ENCODE assay signal across 19 cellular contexts in the genomic region with DNA sequence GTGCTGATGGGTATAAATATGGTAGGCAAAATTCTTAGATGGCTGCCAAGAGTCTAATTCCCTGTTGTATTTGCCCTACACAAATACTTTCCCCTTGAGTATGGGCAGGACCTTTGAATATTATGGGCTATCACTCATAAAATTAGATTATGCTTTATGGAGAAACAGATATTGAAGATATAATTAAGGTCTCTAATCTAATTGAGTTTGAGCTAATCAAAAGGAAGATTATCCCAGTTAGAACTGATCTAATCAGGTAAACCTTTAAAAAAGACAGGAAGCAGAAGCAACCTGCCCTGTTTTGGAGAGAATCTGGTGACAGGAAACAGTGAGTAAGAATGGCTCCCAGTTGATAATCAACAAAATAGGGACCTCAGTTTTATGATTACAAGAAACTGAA.
DNase-seq lines count a peak whose midpoint lies in the region; ATAC-seq and TF ChIP-seq lines count a peak whose summit lies in the region.
"Had no signal": no experiment of that assay in that cellular context is flagged by ENCODE, and none has a peak within 500 bp of the region (broad histone marks: within the 10 kb centered on the region; RNA-seq: fewer than 3 reads in every experiment).

No MANE protein-coding gene starts in this region.

- H3K27me3 ChIP-seq in SU-DHL-6 (ENCODE audit: low read length): no peaks in the 10 kb centered on the region

- no peak overlapping the region for H3K4me2 ChIP-seq in SU-DHL-6 (ENCODE audit: low read depth, low read length, poor library complexity, severe bottlenecking)
- H3K4me2 ChIP-seq: A549 had no signal

- H3K9me3 Mint-ChIP-seq in activated CD4-positive, alpha-beta T cell treated with anti-CD3 and anti-CD28 coated beads for 36 hours (ENCODE audit: low read depth): peaks cover 4% of the 10 kb centered on the region

- no peaks in the 10 kb centered on the region for H3K9me3 ChIP-seq in SU-DHL-6 (ENCODE audit: insufficient read depth, low read length)
- H3K9me3 ChIP-seq: A549 had no signal

- no peaks in the 10 kb centered on the region for H3K79me2 ChIP-seq in SU-DHL-6 (ENCODE audit: insufficient read depth, low read length)

- CTCF ChIA-PET in activated CD4-positive, alpha-beta T cell treated with anti-CD3 and anti-CD28 coated beads for 36 hours (lab: Charles Lee): no interaction called here

- DNase-seq in NCI-H82 (lab: John Stamatoyannopoulos, UW) (peak; percentile 32), NCI-H82 treated with DMSO at 0.1 percent for 48 hours (lab: John Stamatoyannopoulos, UW; ENCODE audit: unreplicated experiment) (no peak), SK-N-DZ (ENCODE audit: low spot score) (peak; percentile 92)
- no peak for DNase-seq in activated CD4-positive, alpha-beta T cell treated with anti-CD3 and anti-CD28 coated beads for 36 hours
- DNase-seq: 8988T; C1 segment of cervical spinal cord; Calu3; CD4-positive, alpha-beta memory T cell; COR-L47; DMS153; DMS79 treated with DMSO at 0.1 percent for 48 hours; GF-D8; GM23248; H7; HCEC 1CT had no signal

- H3K4me1 Mint-ChIP-seq in activated CD4-positive, alpha-beta T cell treated with anti-CD3 and anti-CD28 coated beads for 36 hours: no peaks in the 10 kb centered on the region
- H3K4me1 Mint-ChIP-seq: CD4-positive, alpha-beta memory T cell had no signal

- POLR2A ChIA-PET in activated CD4-positive, alpha-beta T cell treated with anti-CD3 and anti-CD28 coated beads for 36 hours (lab: Charles Lee): no interaction called here

- peak overlapping the region; percentile 64 for H2AFZ ChIP-seq in SU-DHL-6 (ENCODE audit: low read depth, low read length, severe bottlenecking)
- H2AFZ ChIP-seq: GM23248 had no signal

- H3K27ac Mint-ChIP-seq in activated CD4-positive, alpha-beta T cell treated with anti-CD3 and anti-CD28 coated beads for 36 hours: no peak overlapping the region
- H3K27ac Mint-ChIP-seq: CD4-positive, alpha-beta memory T cell had no signal

- H3K4me3 Mint-ChIP-seq in activated CD4-positive, alpha-beta T cell treated with anti-CD3 and anti-CD28 coated beads for 36 hours: no peak overlapping the region
- H3K4me3 Mint-ChIP-seq: CD4-positive, alpha-beta memory T cell had no signal

- intact Hi-C loops in activated CD4-positive, alpha-beta T cell treated with anti-CD3 and anti-CD28 coated beads for 36 hours (cut with DNase I, micrococcal nuclease): no loop called here

- H3K9me2 ChIP-seq in SU-DHL-6 (replicated peaks; ENCODE audit: insufficient read depth, low read length): no peaks in the 10 kb centered on the region

- no peak overlapping the region for H3K9ac ChIP-seq in SU-DHL-6 (ENCODE audit: low read length)
- H3K9ac ChIP-seq: GM23248 had no signal

- H3K4me3 ChIP-seq in SU-DHL-6 (ENCODE audit: insufficient read depth, low read length, poor library complexity, severe bottlenecking): no peak overlapping the region
- H3K4me3 ChIP-seq: A549, GM23248 had no signal

- no peaks in the 10 kb centered on the region for H3K36me3 ChIP-seq in SU-DHL-6 (ENCODE audit: low read length)

- H4K20me1 ChIP-seq in SU-DHL-6 (ENCODE audit: low read depth, low read length): no peaks in the 10 kb centered on the region

- ATAC-seq in activated CD4-positive, alpha-beta T cell treated with anti-CD3 and anti-CD28 coated beads for 36 hours: no peak
- ATAC-seq in GM21717 (IDR thresholded peaks at IDR 0.05; ENCODE audit: unreplicated experiment): no peak
- ATAC-seq in GM18873 (IDR thresholded peaks at IDR 0.05; ENCODE audit: low FRiP score, unreplicated experiment): no peak
- ATAC-seq: A549 had no signal

- no peaks in the 10 kb centered on the region for H3K27me3 Mint-ChIP-seq in activated CD4-positive, alpha-beta T cell treated with anti-CD3 and anti-CD28 coated beads for 36 hours
- H3K27me3 Mint-ChIP-seq: CD4-positive, alpha-beta memory T cell had no signal

- no peak overlapping the region for H3K27ac ChIP-seq in SU-DHL-6 (ENCODE audit: low read depth, low read length)
- H3K27ac ChIP-seq: A549, GM23248 had no signal

- no peaks in the 10 kb centered on the region for H3F3A ChIP-seq in SU-DHL-6 (ENCODE audit: insufficient read depth)

- H3K36me3 Mint-ChIP-seq in activated CD4-positive, alpha-beta T cell treated with anti-CD3 and anti-CD28 coated beads for 36 hours (ENCODE audit: low read depth): no peaks in the 10 kb centered on the region
- H3K36me3 Mint-ChIP-seq: CD4-positive, alpha-beta memory T cell had no signal

- TF ChIP-seq CTCF in SU-DHL-6 (IDR thresholded peaks at IDR 0.05; ENCODE audit: insufficient read depth, low read length, poor library complexity, severe bottlenecking): no peak

Comparison
In these comparisons a context has a peak if more than half of its experiments do, and no peak if none do; other contexts are left out.
1. DNase-seq: peak in NCI-H82 (single experiment) and SK-N-DZ (single experiment); none in NCI-H82 treated with DMSO at 0.1 percent for 48 hours (single experiment) and activated CD4-positive, alpha-beta T cell treated with anti-CD3 and anti-CD28 coated beads for 36 hours (single experiment).